Comparison of ENCODE assay signal across 32 cellular contexts in genomic region chr18:78566065-78566464, GRCh38.
DNase-seq lines count a peak whose midpoint lies in the region; ATAC-seq, FAIRE-seq and TF ChIP-seq lines count a peak whose summit lies in the region.
"Had no signal": no experiment of that assay in that cellular context is flagged by ENCODE, and none has a peak within 500 bp of the region (broad histone marks: within the 10 kb centered on the region; RNA-seq: fewer than 3 reads in every experiment).

No MANE protein-coding gene starts in this region.

- H4K5ac ChIP-seq in IMR-90 (ENCODE audit: low read depth, low read length), result no peak overlapping the region

- no peak overlapping the region for H4K91ac ChIP-seq in IMR-90 (ENCODE audit: insufficient read depth, low read depth, low read length)

- no peak overlapping the region for H3K4me3 ChIP-seq in HepG2 (replicated peaks in 1 of 3; ENCODE audit: insufficient read depth in 1 of 3, low read depth in 2 of 3, low read length in 3 of 3)
- no peak overlapping the region for H3K4me3 ChIP-seq in right lobe of liver
- H3K4me3 ChIP-seq in A549, result no peak overlapping the region
- no peak overlapping the region for H3K4me3 ChIP-seq in IMR-90 (ENCODE audit: insufficient read depth, low read depth, low read length)
- H3K4me3 ChIP-seq in mucosa of descending colon, result no peak overlapping the region
- H3K4me3 ChIP-seq: BLaER1; BLaER1 treated with 17β-estradiol and CSF1 and Interleukin-3, amounts not matched to agents 10 nM and 100 nM had no signal

- in situ Hi-C loops in HepG2 (cut with HindIII; ENCODE audit: extremely low pct_ligation_motif_present, low pct_unique_long_range_greater_than_20kb), result no loop called here
- in situ Hi-C loops in IMR-90 (cut with MboI; ENCODE audit: low sequenced_read_pairs), result no loop called here

- DNase-seq in HepG2 (ENCODE audit: low spot score) (no peak), right lobe of liver (no peak), A549 (ENCODE audit: low read depth in 1 of 2, low spot score in 1 of 2) (no peak), IMR-90 (no peak), mucosa of descending colon (no peak)
- DNase-seq: 8988T; ACHN; AML-193; BE2C; C1 segment of cervical spinal cord; Caco-2; Calu3; CD4-positive, alpha-beta memory T cell; CD4-positive, alpha-beta T cell; CD4-positive, CD25-positive, alpha-beta regulatory T cell; CD8-positive, alpha-beta memory T cell; COR-L47; DMS 273 treated with DMSO at 0.1 percent for 48 hours; DMS153; DMS53; DMS79; DMS79 treated with DMSO at 0.1 percent for 48 hours; DND-41; EL had no signal

- no peak for TF ChIP-seq EP300 in HepG2 (IDR thresholded peaks at IDR 0.05; ENCODE audit: low read depth in 2 of 2, low read length in 2 of 2)
- no peak for TF ChIP-seq EP300 in HepG2 (CRISPR knock-in tag; IDR thresholded peaks at IDR 0.05; ENCODE audit: borderline replicate concordance)
- TF ChIP-seq EP300 in A549 (IDR thresholded peaks at IDR 0.05), result no peak

- intact Hi-C loops in HepG2 (cut with micrococcal nuclease; ENCODE audit: unreplicated experiment), result no loop called here
- intact Hi-C loops in right lobe of liver (cut with DNase I), result no loop called here
- intact Hi-C loops in IMR-90 (cut with micrococcal nuclease), result no loop called here
- intact Hi-C loops in mucosa of descending colon (cut with DNase I, micrococcal nuclease), result no loop called here

- H3K23ac ChIP-seq in IMR-90 (ENCODE audit: low read depth, low read length), result no peak overlapping the region

- H2BK120ac ChIP-seq in IMR-90 (ENCODE audit: low read depth, low read length), result no peak overlapping the region

- TF ChIP-seq CTCF in HepG2 (CRISPR knock-in tag; IDR thresholded peaks at IDR 0.05) (no peak), right lobe of liver (IDR thresholded peaks at IDR 0.05) (no peak), A549 (IDR thresholded peaks at IDR 0.05) (no peak), IMR-90 (conservative IDR thresholded peaks at IDR 0.05; ENCODE audit: low read depth, low read length) (no peak), mucosa of descending colon (IDR thresholded peaks at IDR 0.05) (no peak)

- H3K27me3 ChIP-seq in HepG2 (ENCODE audit: control insufficient read depth in 1 of 2, insufficient read depth in 2 of 2, low read length in 2 of 2), result no peaks in the 10 kb centered on the region
- H3K27me3 ChIP-seq in right lobe of liver, result no peaks in the 10 kb centered on the region
- H3K27me3 ChIP-seq in IMR-90 (ENCODE audit: control insufficient read depth, insufficient read depth, low read length), result no peaks in the 10 kb centered on the region
- H3K27me3 ChIP-seq: BE2C; BLaER1; BLaER1 treated with 17β-estradiol and CSF1 and Interleukin-3, amounts not matched to agents 10 nM and 100 nM had no signal

- H4K8ac ChIP-seq in IMR-90 (ENCODE audit: low read depth in 2 of 2, low read length in 2 of 2), result no peak overlapping the region

- no peaks in the 10 kb centered on the region for H3K79me2 ChIP-seq in HepG2 (ENCODE audit: insufficient read depth, low read length)

- H2BK15ac ChIP-seq in IMR-90 (ENCODE audit: low read depth, low read length), result no peak overlapping the region

- H2BK20ac ChIP-seq in IMR-90 (ENCODE audit: low read depth, low read length), result no peak overlapping the region

- TF ChIP-seq POLR2A in HepG2 (IDR thresholded peaks at IDR 0.05; ENCODE audit: insufficient read depth in 1 of 2, low read depth in 2 of 2, low read length in 2 of 2), result no peak
- TF ChIP-seq POLR2A in right lobe of liver (IDR thresholded peaks at IDR 0.05), result no peak
- TF ChIP-seq POLR2A in A549 (IDR thresholded peaks at IDR 0.05; ENCODE audit: low read length), result no peak
- no peak for TF ChIP-seq POLR2A in IMR-90 (IDR thresholded peaks at IDR 0.05; ENCODE audit: low read depth, low read length)

- FAIRE-seq in HepG2 (lab: Jason Lieb, UNC), result no peak
- FAIRE-seq in A549 (lab: Jason Lieb, UNC), result no peak
- FAIRE-seq: A204.1, D721Med had no signal

- no peaks in the 10 kb centered on the region for H4K20me1 ChIP-seq in HepG2 (ENCODE audit: insufficient read depth, low read length)
- H4K20me1 ChIP-seq in IMR-90 (ENCODE audit: insufficient read depth, low read length), result no peaks in the 10 kb centered on the region
- H4K20me1 ChIP-seq: BLaER1 had no signal

- ATAC-seq in HepG2 (no peak), right lobe of liver (no peak), A549 (no peak), IMR-90 (ENCODE audit: low read depth) (no peak), mucosa of descending colon (no peak), HG03354 (IDR thresholded peaks at IDR 0.05; ENCODE audit: poor library complexity, severe bottlenecking, unreplicated experiment) (no peak)
- ATAC-seq: CD8-positive, alpha-beta T cell had no signal

- CTCF ChIA-PET in HepG2 (lab: Yijun Ruan, JAX; ENCODE audit: low intra/inter-chr PET ratio, low total read pairs) (no interaction called here), A549 (lab: Yijun Ruan, JAX) (no interaction called here), IMR-90 (lab: Yijun Ruan, JAX) (no interaction called here)

- 0% methylated on average over 1 of the region's 1 CpG for WGBS in HepG2 (ENCODE audit: low lambda C conversion rate)
- WGBS in right lobe of liver (ENCODE audit: insufficient coverage, low coverage, low lambda C conversion rate, missing lambda C conversion rate), result 13% methylated on average over 1 of the region's 1 CpG
- WGBS in A549 (ENCODE audit: missing lambda C conversion rate), result 0% methylated on average over 1 of the region's 1 CpG
- WGBS in IMR-90 (ENCODE audit: extremely low coverage in 2 of 2, insufficient read length in 1 of 2), 2 experiments, result no CpG with 5 or more reads among the region's 1 CpG

- H3K18ac ChIP-seq in IMR-90 (ENCODE audit: low read depth, low read length), result no peak overlapping the region

- H2BK5ac ChIP-seq in IMR-90 (ENCODE audit: low read depth, low read length, poor library complexity, severe bottlenecking), result no peak overlapping the region

- H3K36me3 ChIP-seq in HepG2 (replicated peaks in 1 of 2; ENCODE audit: control insufficient read depth in 1 of 2, insufficient read depth in 2 of 2, low read length in 2 of 2) (no peaks in the 10 kb centered on the region), right lobe of liver (no peaks in the 10 kb centered on the region), IMR-90 (ENCODE audit: control insufficient read depth, insufficient read depth, low read length) (no peaks in the 10 kb centered on the region), mucosa of descending colon (ENCODE audit: low read depth) (no peaks in the 10 kb centered on the region)
- H3K36me3 ChIP-seq: BE2C; BLaER1; BLaER1 treated with 17β-estradiol and CSF1 and Interleukin-3, amounts not matched to agents 10 nM and 100 nM had no signal

- no peaks in the 10 kb centered on the region for H3K9me1 ChIP-seq in IMR-90 (ENCODE audit: insufficient read depth, low read length)

- POLR2A ChIA-PET in HepG2 (lab: Yijun Ruan, JAX), result no interaction called here
- POLR2A ChIA-PET in A549 (lab: Yijun Ruan, JAX), result no interaction called here
- POLR2A ChIA-PET in IMR-90 (lab: Charles Lee; ENCODE audit: unreplicated experiment), result no interaction called here

- dilution Hi-C loops in IMR-90 (cut with HindIII; ENCODE audit: low sequenced_read_pairs, unreplicated experiment), result no loop called here

- H3K27ac ChIP-seq in HepG2 (ENCODE audit: extremely low read length, insufficient read depth, low read length) (no peak overlapping the region), right lobe of liver (no peak overlapping the region), A549 (no peak overlapping the region), IMR-90 (ENCODE audit: insufficient read depth, low read length) (no peak overlapping the region)
- H3K27ac ChIP-seq: 22Rv1; BLaER1; BLaER1 treated with 17β-estradiol and CSF1 and Interleukin-3, amounts not matched to agents 10 nM and 100 nM; C4-2B had no signal

- H3K4me2 ChIP-seq in HepG2 (ENCODE audit: low read depth, low read length) (no peak overlapping the region), A549 (no peak overlapping the region), IMR-90 (ENCODE audit: low read depth, low read length) (no peak overlapping the region)
- H3K4me2 ChIP-seq: BLaER1; BLaER1 treated with 17β-estradiol and CSF1 and Interleukin-3, amounts not matched to agents 10 nM and 100 nM had no signal

- no peak overlapping the region for H2AK5ac ChIP-seq in IMR-90 (ENCODE audit: low read depth, low read length)

- H3K4ac ChIP-seq in IMR-90 (ENCODE audit: low read depth, low read length), result no peak overlapping the region

- H3K9ac ChIP-seq in HepG2 (ENCODE audit: insufficient read depth, low read depth, low read length) (no peak overlapping the region), IMR-90 (ENCODE audit: low read depth, low read length) (no peak overlapping the region)
- H3K9ac ChIP-seq: BLaER1; BLaER1 treated with 17β-estradiol and CSF1 and Interleukin-3, amounts not matched to agents 10 nM and 100 nM had no signal

- TF ChIP-seq RAD21 in HepG2 (CRISPR knock-in tag; IDR thresholded peaks at IDR 0.05), result no peak
- TF ChIP-seq RAD21 in A549 (conservative IDR thresholded peaks at IDR 0.05 in 1 of 2, IDR thresholded peaks at IDR 0.05 in 1 of 2), result no peak
- no peak for TF ChIP-seq RAD21 in IMR-90 (IDR thresholded peaks at IDR 0.05; ENCODE audit: low read length)

- H3K4me1 ChIP-seq in HepG2 (ENCODE audit: insufficient read depth, low read length) (no peaks in the 10 kb centered on the region), right lobe of liver (no peaks in the 10 kb centered on the region), A549 (no peaks in the 10 kb centered on the region), IMR-90 (ENCODE audit: control insufficient read depth, insufficient read depth, low read length) (no peaks in the 10 kb centered on the region), mucosa of descending colon (ENCODE audit: low read depth) (no peaks in the 10 kb centered on the region)
- H3K4me1 ChIP-seq: BE2C, Caco-2 had no signal

- H3K9me3 ChIP-seq in HepG2 (ENCODE audit: low read length), result no peaks in the 10 kb centered on the region
- H3K9me3 ChIP-seq in right lobe of liver, result no peaks in the 10 kb centered on the region
- H3K9me3 ChIP-seq in A549, result no peaks in the 10 kb centered on the region
- peaks cover 45% of the 10 kb centered on the region for H3K9me3 ChIP-seq in IMR-90 (ENCODE audit: control insufficient read depth, insufficient read depth, low read length)
- peaks cover 7% of the 10 kb centered on the region for H3K9me3 ChIP-seq in mucosa of descending colon
- H3K9me3 ChIP-seq: BE2C, BLaER1, Caco-2 had no signal

- H3K14ac ChIP-seq in IMR-90 (replicated peaks; ENCODE audit: low read depth, low read length), result no peak overlapping the region

- H3K79me1 ChIP-seq in IMR-90 (ENCODE audit: low read depth in 1 of 2, low read length in 2 of 2), result no peaks in the 10 kb centered on the region

- H2AFZ ChIP-seq in HepG2 (ENCODE audit: low read length) (no peak overlapping the region), IMR-90 (replicated peaks; ENCODE audit: low read length, poor library complexity) (no peak overlapping the region)

- no peak overlapping the region for H3K56ac ChIP-seq in IMR-90 (ENCODE audit: extremely low read depth, insufficient read depth, low read length)

- H2AK9ac ChIP-seq in IMR-90 (replicated peaks; ENCODE audit: low read depth, low read length, poor library complexity), result no peak overlapping the region

- BruUV-seq in HepG2 (replicated peaks; lab: Mats Ljungman, UMichigan), result no TSS peak
- no TSS peak for BruUV-seq in IMR-90 (replicated peaks; lab: Mats Ljungman, UMichigan)

TF ChIP-seq in A549, 52 proteins besides CTCF, POLR2A, EP300 and RAD21 (continues in another document):
- no peak for TF ChIP-seq TFCP2L1 (CRISPR knock-in tag; IDR thresholded peaks at IDR 0.05)

Comparison
In these comparisons a context has a peak if more than half of its experiments do, and no peak if none do; other contexts are left out.
1. Of the 38 proteins assayed by ChIP-seq in both HepG2 and A549: peak only in HepG2: none; only in A549: none; in both: MAFK; in neither: 37.